2 cellular contexts compared by ENCODE assay signal in the genomic region with DNA sequence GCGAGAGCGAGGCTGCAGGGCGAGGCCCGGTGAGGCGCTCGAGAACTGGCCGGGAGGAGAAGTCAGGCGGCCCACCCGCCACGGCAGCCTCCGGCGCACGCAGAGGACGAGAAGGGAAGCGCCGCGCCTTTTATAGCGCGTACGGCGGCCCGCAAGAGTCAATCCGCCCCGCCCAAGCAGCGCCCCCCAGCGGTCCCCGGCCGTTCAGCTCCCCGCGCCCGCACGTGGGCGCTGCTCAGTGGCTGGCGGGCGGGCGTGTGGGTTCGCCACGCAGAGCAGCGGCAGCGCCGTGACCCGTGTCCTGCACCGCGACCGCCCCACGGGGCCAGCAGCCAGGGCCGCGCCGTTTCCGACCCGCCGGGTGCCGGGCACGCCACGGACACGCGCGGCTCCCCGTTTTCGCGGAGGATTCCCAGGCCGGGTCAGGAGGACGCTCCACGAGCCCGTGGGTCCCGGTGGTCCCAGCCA.
TF ChIP-seq lines count a peak whose summit lies in the region.

No MANE protein-coding gene starts in this region.

TF ChIP-seq in GM12891, 5 proteins besides CTCF, POLR2A, EP300 and RAD21:
- TF ChIP-seq TAF1 (IDR thresholded peaks at IDR 0.05; ENCODE audit: low read depth, low read length) (peak; percentile 98), SPI1 (IDR thresholded peaks at IDR 0.05; ENCODE audit: low read depth, low read length) (peak; percentile 38; the same call in 1 of the 2 replicates), POU2F2 (IDR thresholded peaks at IDR 0.05; ENCODE audit: low read depth, low read length) (peak; percentile 97), POLR2AphosphoS5 (IDR thresholded peaks at IDR 0.05; ENCODE audit: low read depth, low read length) (peak; percentile 100), PAX5 (IDR thresholded peaks at IDR 0.05; ENCODE audit: insufficient read depth, low read length, severe bottlenecking) (peak; percentile 95)
TF ChIP-seq in GM12891: peak in this region for 5.

TF ChIP-seq in GM12878, 131 proteins besides CTCF, POLR2A, EP300 and RAD21 (continues in another document):
- TF ChIP-seq RAD51 (IDR thresholded peaks at IDR 0.05) (no peak), ZNF217 (IDR thresholded peaks at IDR 0.05) (peak; percentile 95), CBFB (IDR thresholded peaks at IDR 0.05; ENCODE audit: low read depth) (peak; percentile 96), KDM1A (IDR thresholded peaks at IDR 0.05; ENCODE audit: borderline replicate concordance) (no peak), FOS (IDR thresholded peaks at IDR 0.05; ENCODE audit: borderline replicate concordance, extremely low read depth, insufficient read length) (no peak), HDAC2 (IDR thresholded peaks at IDR 0.05) (no peak), MEF2B (IDR thresholded peaks at IDR 0.05; ENCODE audit: partially characterized antibody, poor library complexity, severe bottlenecking) (peak; percentile 41), PML (IDR thresholded peaks at IDR 0.05; ENCODE audit: low read length) (peak; percentile 99), CBX3 (IDR thresholded peaks at IDR 0.05; ENCODE audit: borderline replicate concordance, low read depth) (no peak), SMC3 (IDR thresholded peaks at IDR 0.05; ENCODE audit: borderline replicate concordance, low read length) (peak; percentile 24; the same call in 1 of the 2 replicates), NR2F1 (conservative IDR thresholded peaks at IDR 0.05) (peak; percentile 96), KLF5 (IDR thresholded peaks at IDR 0.05; ENCODE audit: partially characterized antibody) (peak; percentile 81), SUZ12 (IDR thresholded peaks at IDR 0.05; ENCODE audit: unreplicated experiment) (no peak), PAX5 (IDR thresholded peaks at IDR 0.05; ENCODE audit: borderline replicate concordance, low read depth, low read length) (peak; percentile 94), IRF4 (IDR thresholded peaks at IDR 0.05; ENCODE audit: low read depth, low read length) (0 out of 2 replicates have a peak, but pooled peaks have one; percentile 35), MYB (IDR thresholded peaks at IDR 0.05; ENCODE audit: borderline replicate concordance, low read depth, low read length) (0 out of 2 replicates have a peak, but pooled peaks have one; percentile 63), STAT1 (conservative IDR thresholded peaks at IDR 0.05) (no peak), EED (IDR thresholded peaks at IDR 0.05; ENCODE audit: low read depth) (no peak), SIN3A (IDR thresholded peaks at IDR 0.05; ENCODE audit: low read depth, low read length) (peak; percentile 92), TARDBP (IDR thresholded peaks at IDR 0.05; ENCODE audit: borderline replicate concordance) (peak; percentile 68; the same call in 1 of the 2 replicates), MEF2A (IDR thresholded peaks at IDR 0.05; ENCODE audit: insufficient read depth, low read depth, low read length) (peak; percentile 68; the same call in 1 of the 2 replicates), BHLHE40 (IDR thresholded peaks at IDR 0.05; ENCODE audit: borderline replicate concordance in 1 of 2, low read depth in 2 of 2, low read length in 1 of 2) (peak; percentile 95 to 99), TCF7 (IDR thresholded peaks at IDR 0.05; ENCODE audit: borderline replicate concordance) (no peak), SUPT20H (IDR thresholded peaks at IDR 0.05; ENCODE audit: borderline replicate concordance, control insufficient read depth, low read depth, low read length) (no peak), HDGF (IDR thresholded peaks at IDR 0.05) (no peak), SIX5 (IDR thresholded peaks at IDR 0.05; ENCODE audit: low read depth, low read length, severe bottlenecking) (peak; percentile 49), NR2C1 (IDR thresholded peaks at IDR 0.05) (peak; percentile 70), TCF3 (IDR thresholded peaks at IDR 0.05; ENCODE audit: borderline replicate concordance, insufficient read depth, low read depth, low read length) (peak; percentile 97), ATF7 (IDR thresholded peaks at IDR 0.05; ENCODE audit: low read depth) (no peak), POLR2AphosphoS5 (IDR thresholded peaks at IDR 0.05; ENCODE audit: low read length) (peak; percentile 100), RFX5 (IDR thresholded peaks at IDR 0.05; ENCODE audit: low read depth, low read length) (0 out of 2 replicates have a peak, but pooled peaks have one; percentile 19)
- TF ChIP-seq, protein P1, sequence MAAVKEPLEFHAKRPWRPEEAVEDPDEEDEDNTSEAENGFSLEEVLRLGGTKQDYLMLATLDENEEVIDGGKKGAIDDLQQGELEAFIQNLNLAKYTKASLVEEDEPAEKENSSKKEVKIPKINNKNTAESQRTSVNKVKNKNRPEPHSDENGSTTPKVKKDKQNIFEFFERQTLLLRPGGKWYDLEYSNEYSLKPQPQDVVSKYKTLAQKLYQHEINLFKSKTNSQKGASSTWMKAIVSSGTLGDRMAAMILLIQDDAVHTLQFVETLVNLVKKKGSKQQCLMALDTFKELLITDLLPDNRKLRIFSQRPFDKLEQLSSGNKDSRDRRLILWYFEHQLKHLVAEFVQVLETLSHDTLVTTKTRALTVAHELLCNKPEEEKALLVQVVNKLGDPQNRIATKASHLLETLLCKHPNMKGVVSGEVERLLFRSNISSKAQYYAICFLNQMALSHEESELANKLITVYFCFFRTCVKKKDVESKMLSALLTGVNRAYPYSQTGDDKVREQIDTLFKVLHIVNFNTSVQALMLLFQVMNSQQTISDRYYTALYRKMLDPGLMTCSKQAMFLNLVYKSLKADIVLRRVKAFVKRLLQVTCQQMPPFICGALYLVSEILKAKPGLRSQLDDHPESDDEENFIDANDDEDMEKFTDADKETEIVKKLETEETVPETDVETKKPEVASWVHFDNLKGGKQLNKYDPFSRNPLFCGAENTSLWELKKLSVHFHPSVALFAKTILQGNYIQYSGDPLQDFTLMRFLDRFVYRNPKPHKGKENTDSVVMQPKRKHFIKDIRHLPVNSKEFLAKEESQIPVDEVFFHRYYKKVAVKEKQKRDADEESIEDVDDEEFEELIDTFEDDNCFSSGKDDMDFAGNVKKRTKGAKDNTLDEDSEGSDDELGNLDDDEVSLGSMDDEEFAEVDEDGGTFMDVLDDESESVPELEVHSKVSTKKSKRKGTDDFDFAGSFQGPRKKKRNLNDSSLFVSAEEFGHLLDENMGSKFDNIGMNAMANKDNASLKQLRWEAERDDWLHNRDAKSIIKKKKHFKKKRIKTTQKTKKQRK (IDR thresholded peaks at IDR 0.05; ENCODE audit: low read depth, low read length): no peak
- TF ChIP-seq, protein P2, sequence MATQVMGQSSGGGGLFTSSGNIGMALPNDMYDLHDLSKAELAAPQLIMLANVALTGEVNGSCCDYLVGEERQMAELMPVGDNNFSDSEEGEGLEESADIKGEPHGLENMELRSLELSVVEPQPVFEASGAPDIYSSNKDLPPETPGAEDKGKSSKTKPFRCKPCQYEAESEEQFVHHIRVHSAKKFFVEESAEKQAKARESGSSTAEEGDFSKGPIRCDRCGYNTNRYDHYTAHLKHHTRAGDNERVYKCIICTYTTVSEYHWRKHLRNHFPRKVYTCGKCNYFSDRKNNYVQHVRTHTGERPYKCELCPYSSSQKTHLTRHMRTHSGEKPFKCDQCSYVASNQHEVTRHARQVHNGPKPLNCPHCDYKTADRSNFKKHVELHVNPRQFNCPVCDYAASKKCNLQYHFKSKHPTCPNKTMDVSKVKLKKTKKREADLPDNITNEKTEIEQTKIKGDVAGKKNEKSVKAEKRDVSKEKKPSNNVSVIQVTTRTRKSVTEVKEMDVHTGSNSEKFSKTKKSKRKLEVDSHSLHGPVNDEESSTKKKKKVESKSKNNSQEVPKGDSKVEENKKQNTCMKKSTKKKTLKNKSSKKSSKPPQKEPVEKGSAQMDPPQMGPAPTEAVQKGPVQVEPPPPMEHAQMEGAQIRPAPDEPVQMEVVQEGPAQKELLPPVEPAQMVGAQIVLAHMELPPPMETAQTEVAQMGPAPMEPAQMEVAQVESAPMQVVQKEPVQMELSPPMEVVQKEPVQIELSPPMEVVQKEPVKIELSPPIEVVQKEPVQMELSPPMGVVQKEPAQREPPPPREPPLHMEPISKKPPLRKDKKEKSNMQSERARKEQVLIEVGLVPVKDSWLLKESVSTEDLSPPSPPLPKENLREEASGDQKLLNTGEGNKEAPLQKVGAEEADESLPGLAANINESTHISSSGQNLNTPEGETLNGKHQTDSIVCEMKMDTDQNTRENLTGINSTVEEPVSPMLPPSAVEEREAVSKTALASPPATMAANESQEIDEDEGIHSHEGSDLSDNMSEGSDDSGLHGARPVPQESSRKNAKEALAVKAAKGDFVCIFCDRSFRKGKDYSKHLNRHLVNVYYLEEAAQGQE (IDR thresholded peaks at IDR 0.05; ENCODE audit: low read depth, low read length): peak; percentile 64; the same call in 1 of the 2 replicates
- TF ChIP-seq, protein P3, sequence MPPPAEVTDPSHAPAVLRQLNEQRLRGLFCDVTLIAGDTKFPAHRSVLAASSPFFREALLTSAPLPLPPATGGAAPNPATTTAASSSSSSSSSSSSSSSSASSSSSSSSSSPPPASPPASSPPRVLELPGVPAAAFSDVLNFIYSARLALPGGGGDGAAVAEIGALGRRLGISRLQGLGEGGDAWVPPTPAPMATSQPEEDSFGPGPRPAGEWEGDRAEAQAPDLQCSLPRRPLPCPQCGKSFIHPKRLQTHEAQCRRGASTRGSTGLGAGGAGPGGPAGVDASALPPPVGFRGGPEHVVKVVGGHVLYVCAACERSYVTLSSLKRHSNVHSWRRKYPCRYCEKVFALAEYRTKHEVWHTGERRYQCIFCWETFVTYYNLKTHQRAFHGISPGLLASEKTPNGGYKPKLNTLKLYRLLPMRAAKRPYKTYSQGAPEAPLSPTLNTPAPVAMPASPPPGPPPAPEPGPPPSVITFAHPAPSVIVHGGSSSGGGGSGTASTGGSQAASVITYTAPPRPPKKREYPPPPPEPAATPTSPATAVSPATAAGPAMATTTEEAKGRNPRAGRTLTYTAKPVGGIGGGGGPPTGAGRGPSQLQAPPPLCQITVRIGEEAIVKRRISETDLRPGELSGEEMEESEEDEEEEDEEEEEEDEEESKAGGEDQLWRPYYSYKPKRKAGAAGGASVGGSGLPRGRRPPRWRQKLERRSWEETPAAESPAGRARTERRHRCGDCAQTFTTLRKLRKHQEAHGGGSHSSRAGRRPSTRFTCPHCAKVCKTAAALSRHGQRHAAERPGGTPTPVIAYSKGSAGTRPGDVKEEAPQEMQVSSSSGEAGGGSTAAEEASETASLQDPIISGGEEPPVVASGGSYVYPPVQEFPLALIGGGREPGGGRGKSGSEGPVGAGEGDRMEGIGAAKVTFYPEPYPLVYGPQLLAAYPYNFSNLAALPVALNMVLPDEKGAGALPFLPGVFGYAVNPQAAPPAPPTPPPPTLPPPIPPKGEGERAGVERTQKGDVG (CRISPR knock-in tag; IDR thresholded peaks at IDR 0.05): no peak
- TF ChIP-seq, protein P4, sequence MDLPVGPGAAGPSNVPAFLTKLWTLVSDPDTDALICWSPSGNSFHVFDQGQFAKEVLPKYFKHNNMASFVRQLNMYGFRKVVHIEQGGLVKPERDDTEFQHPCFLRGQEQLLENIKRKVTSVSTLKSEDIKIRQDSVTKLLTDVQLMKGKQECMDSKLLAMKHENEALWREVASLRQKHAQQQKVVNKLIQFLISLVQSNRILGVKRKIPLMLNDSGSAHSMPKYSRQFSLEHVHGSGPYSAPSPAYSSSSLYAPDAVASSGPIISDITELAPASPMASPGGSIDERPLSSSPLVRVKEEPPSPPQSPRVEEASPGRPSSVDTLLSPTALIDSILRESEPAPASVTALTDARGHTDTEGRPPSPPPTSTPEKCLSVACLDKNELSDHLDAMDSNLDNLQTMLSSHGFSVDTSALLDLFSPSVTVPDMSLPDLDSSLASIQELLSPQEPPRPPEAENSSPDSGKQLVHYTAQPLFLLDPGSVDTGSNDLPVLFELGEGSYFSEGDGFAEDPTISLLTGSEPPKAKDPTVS (IDR thresholded peaks at IDR 0.05; ENCODE audit: low read depth, low read length): no peak
- TF ChIP-seq, protein P5, sequence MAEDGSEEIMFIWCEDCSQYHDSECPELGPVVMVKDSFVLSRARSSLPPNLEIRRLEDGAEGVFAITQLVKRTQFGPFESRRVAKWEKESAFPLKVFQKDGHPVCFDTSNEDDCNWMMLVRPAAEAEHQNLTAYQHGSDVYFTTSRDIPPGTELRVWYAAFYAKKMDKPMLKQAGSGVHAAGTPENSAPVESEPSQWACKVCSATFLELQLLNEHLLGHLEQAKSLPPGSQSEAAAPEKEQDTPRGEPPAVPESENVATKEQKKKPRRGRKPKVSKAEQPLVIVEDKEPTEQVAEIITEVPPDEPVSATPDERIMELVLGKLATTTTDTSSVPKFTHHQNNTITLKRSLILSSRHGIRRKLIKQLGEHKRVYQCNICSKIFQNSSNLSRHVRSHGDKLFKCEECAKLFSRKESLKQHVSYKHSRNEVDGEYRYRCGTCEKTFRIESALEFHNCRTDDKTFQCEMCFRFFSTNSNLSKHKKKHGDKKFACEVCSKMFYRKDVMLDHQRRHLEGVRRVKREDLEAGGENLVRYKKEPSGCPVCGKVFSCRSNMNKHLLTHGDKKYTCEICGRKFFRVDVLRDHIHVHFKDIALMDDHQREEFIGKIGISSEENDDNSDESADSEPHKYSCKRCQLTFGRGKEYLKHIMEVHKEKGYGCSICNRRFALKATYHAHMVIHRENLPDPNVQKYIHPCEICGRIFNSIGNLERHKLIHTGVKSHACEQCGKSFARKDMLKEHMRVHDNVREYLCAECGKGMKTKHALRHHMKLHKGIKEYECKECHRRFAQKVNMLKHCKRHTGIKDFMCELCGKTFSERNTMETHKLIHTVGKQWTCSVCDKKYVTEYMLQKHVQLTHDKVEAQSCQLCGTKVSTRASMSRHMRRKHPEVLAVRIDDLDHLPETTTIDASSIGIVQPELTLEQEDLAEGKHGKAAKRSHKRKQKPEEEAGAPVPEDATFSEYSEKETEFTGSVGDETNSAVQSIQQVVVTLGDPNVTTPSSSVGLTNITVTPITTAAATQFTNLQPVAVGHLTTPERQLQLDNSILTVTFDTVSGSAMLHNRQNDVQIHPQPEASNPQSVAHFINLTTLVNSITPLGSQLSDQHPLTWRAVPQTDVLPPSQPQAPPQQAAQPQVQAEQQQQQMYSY (CRISPR knock-in tag; IDR thresholded peaks at IDR 0.05): no peak
- TF ChIP-seq, protein P6, sequence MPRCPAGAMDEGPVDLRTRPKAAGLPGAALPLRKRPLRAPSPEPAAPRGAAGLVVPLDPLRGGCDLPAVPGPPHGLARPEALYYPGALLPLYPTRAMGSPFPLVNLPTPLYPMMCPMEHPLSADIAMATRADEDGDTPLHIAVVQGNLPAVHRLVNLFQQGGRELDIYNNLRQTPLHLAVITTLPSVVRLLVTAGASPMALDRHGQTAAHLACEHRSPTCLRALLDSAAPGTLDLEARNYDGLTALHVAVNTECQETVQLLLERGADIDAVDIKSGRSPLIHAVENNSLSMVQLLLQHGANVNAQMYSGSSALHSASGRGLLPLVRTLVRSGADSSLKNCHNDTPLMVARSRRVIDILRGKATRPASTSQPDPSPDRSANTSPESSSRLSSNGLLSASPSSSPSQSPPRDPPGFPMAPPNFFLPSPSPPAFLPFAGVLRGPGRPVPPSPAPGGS (IDR thresholded peaks at IDR 0.05; ENCODE audit: borderline replicate concordance, insufficient read depth, low read depth, low read length, poor library complexity, severe bottlenecking): peak; percentile 73
- TF ChIP-seq, protein P7, sequence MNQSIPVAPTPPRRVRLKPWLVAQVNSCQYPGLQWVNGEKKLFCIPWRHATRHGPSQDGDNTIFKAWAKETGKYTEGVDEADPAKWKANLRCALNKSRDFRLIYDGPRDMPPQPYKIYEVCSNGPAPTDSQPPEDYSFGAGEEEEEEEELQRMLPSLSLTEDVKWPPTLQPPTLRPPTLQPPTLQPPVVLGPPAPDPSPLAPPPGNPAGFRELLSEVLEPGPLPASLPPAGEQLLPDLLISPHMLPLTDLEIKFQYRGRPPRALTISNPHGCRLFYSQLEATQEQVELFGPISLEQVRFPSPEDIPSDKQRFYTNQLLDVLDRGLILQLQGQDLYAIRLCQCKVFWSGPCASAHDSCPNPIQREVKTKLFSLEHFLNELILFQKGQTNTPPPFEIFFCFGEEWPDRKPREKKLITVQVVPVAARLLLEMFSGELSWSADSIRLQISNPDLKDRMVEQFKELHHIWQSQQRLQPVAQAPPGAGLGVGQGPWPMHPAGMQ (IDR thresholded peaks at IDR 0.05; ENCODE audit: borderline replicate concordance): no peak
